ENCODE assay signal across 10 cellular contexts in the genomic region with DNA sequence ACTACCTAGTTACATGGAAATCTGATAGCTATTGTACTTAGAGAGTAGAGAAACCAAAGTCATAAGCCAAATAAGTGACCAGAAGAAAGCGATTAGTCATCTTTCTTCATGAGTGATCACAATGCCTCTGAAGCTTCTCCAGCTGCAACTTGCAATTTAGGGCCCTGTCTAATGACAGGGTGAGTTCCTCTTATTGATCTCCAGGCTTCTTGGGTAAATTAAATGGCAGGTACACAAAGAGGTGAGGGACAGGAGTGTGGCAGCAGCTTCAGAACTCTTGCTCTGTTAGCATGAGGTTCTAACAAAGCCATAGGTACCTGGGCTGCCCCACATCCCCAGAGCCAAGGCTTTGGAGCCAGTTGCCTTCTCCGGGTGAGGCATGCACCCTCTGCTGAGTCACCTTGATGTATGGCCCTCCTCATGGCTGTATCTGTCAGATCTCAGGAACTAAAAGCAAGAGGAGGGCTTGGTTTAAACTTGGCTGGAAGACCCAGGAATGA.
DNase-seq lines count a peak whose midpoint lies in the region; ATAC-seq and TF ChIP-seq lines count a peak whose summit lies in the region.
"Had no signal": no experiment of that assay in that cellular context is flagged by ENCODE, and none has a peak within 500 bp of the region (broad histone marks: within the 10 kb centered on the region; RNA-seq: fewer than 3 reads in every experiment).

No MANE protein-coding gene starts in this region.

- peaks cover 61% of the 10 kb centered on the region for H3K4me1 Mint-ChIP-seq in activated naive CD4-positive, alpha-beta T cell treated with anti-CD3 and anti-CD28 coated beads, Interleukin-2, amount 10 ng/mL, durations not matched to agents 7 days and 5 days
- H3K4me1 Mint-ChIP-seq in stimulated activated naive B cell treated with anti-CD40 and anti-IgM and Interleukin-4, amounts not matched to agents 10 μg/mL and 1 μg/mL and 100 μg/mL, for 72 hours, result peaks cover 18 to 20% of the 10 kb centered on the region in 2 donors

- no peak overlapping the region for H3K4me3 ChIP-seq in OCI-LY3 (ENCODE audit: low read length)

- no peaks in the 10 kb centered on the region for H3K36me3 Mint-ChIP-seq in activated naive CD4-positive, alpha-beta T cell treated with anti-CD3 and anti-CD28 coated beads, Interleukin-2, amount 10 ng/mL, durations not matched to agents 7 days and 5 days
- H3K36me3 Mint-ChIP-seq in stimulated activated naive B cell treated with anti-CD40 and anti-IgM and Interleukin-4, amounts not matched to agents 10 μg/mL and 1 μg/mL and 100 μg/mL, for 72 hours, result no peaks in the 10 kb centered on the region

- H3K4me3 Mint-ChIP-seq in activated naive CD4-positive, alpha-beta T cell treated with anti-CD3 and anti-CD28 coated beads, Interleukin-2, amount 10 ng/mL, durations not matched to agents 7 days and 5 days, result no peak overlapping the region
- no peak overlapping the region for H3K4me3 Mint-ChIP-seq in stimulated activated naive B cell treated with anti-CD40 and anti-IgM and Interleukin-4, amounts not matched to agents 10 μg/mL and 1 μg/mL and 100 μg/mL, for 72 hours

- H3K4me1 ChIP-seq in OCI-LY3 (ENCODE audit: low read length), result peaks cover 61% of the 10 kb centered on the region

- peak overlapping the region; percentile 82 for H3K4me2 ChIP-seq in OCI-LY3 (ENCODE audit: low read length)

- H3K27me3 Mint-ChIP-seq in activated naive CD4-positive, alpha-beta T cell treated with anti-CD3 and anti-CD28 coated beads, Interleukin-2, amount 10 ng/mL, durations not matched to agents 7 days and 5 days, result peaks cover 4% of the 10 kb centered on the region
- H3K27me3 Mint-ChIP-seq in stimulated activated naive B cell treated with anti-CD40 and anti-IgM and Interleukin-4, amounts not matched to agents 10 μg/mL and 1 μg/mL and 100 μg/mL, for 72 hours, result no peaks in the 10 kb centered on the region

- H3K27ac Mint-ChIP-seq in activated naive CD4-positive, alpha-beta T cell treated with anti-CD3 and anti-CD28 coated beads, Interleukin-2, amount 10 ng/mL, durations not matched to agents 7 days and 5 days, result peak overlapping the region; percentile 15
- H3K27ac Mint-ChIP-seq in stimulated activated naive B cell treated with anti-CD40 and anti-IgM and Interleukin-4, amounts not matched to agents 10 μg/mL and 1 μg/mL and 100 μg/mL, for 72 hours, result no peak overlapping the region

- TF ChIP-seq CTCF in OCI-LY3 (IDR thresholded peaks at IDR 0.05; ENCODE audit: low read depth, low read length), result no peak

- no peaks in the 10 kb centered on the region for H3K9me3 ChIP-seq in OCI-LY3 (ENCODE audit: insufficient read depth, low read length)

- H3K9me3 Mint-ChIP-seq in activated naive CD4-positive, alpha-beta T cell treated with anti-CD3 and anti-CD28 coated beads, Interleukin-2, amount 10 ng/mL, durations not matched to agents 7 days and 5 days, result no peaks in the 10 kb centered on the region
- H3K9me3 Mint-ChIP-seq in stimulated activated naive B cell treated with anti-CD40 and anti-IgM and Interleukin-4, amounts not matched to agents 10 μg/mL and 1 μg/mL and 100 μg/mL, for 72 hours, result peaks cover 2 to 3% of the 10 kb centered on the region in 2 donors

- DNase-seq in activated naive CD4-positive, alpha-beta T cell treated with anti-CD3 and anti-CD28 coated beads, Interleukin-2, amount 10 ng/mL, durations not matched to agents 7 days and 5 days, result no peak
- no peak for DNase-seq in activated naive CD4-positive, alpha-beta T cell treated with anti-CD3 and anti-CD28 coated beads, Interleukin-2, amount 50 U/mL, for 16 hours
- DNase-seq in stimulated activated naive B cell treated with anti-CD40 and anti-IgM and Interleukin-4, amounts not matched to agents 10 μg/mL and 1 μg/mL and 100 μg/mL, for 72 hours, result no peak
- DNase-seq in GM19240 (ENCODE audit: insufficient read length, low spot score), result no peak
- no peak for DNase-seq in SIG-M5 treated with dmso at 0.1 percent for 504 hours (lab: John Stamatoyannopoulos, UW; ENCODE audit: unreplicated experiment)
- no peak for DNase-seq in NCI-H345 (lab: John Stamatoyannopoulos, UW)
- DNase-seq: activated effector memory CD4-positive, alpha-beta T cell treated with Interleukin-2 at 50 U/mL for 16 hours; NCI-H187 treated with DMSO at 0.1 percent for 48 hours had no signal

- no peaks in the 10 kb centered on the region for H3K27me3 ChIP-seq in OCI-LY3 (ENCODE audit: low read depth, low read length)

- H3K27ac ChIP-seq in OCI-LY3 (ENCODE audit: low read length), result no peak overlapping the region

- no peaks in the 10 kb centered on the region for H4K20me1 ChIP-seq in OCI-LY3 (ENCODE audit: insufficient read depth, low read length)

- ATAC-seq in HG02981 (IDR thresholded peaks at IDR 0.05; ENCODE audit: unreplicated experiment), result peak; percentile 32
- peak; percentile 22 to 52 for ATAC-seq in stimulated activated naive B cell treated with anti-CD40 and anti-IgM and Interleukin-4, amounts not matched to agents 10 μg/mL and 1 μg/mL and 100 μg/mL, for 72 hours (replicated peaks)

- H3K36me3 ChIP-seq in OCI-LY3 (replicated peaks; ENCODE audit: low read depth, low read length), result no peaks in the 10 kb centered on the region

- no peak overlapping the region for H3K9ac ChIP-seq in OCI-LY3 (ENCODE audit: low read length)

- no peaks in the 10 kb centered on the region for H3K79me2 ChIP-seq in OCI-LY3 (ENCODE audit: low read length)

- CTCF ChIA-PET in activated naive CD4-positive, alpha-beta T cell treated with anti-CD3 and anti-CD28 coated beads, Interleukin-2, amount 10 ng/mL, durations not matched to agents 7 days and 5 days (lab: Charles Lee), result interaction anchor here (1.1 to 1.4 kb wide), 2 partner anchors 13 to 77 kb away, joined by 3 to 4 read pairs; no protein-coding TSS in a partner anchor

- H2AFZ ChIP-seq in OCI-LY3 (ENCODE audit: low read depth, low read length), result no peak overlapping the region
